Comparison of ENCODE assay signal across 8 cellular contexts in the genomic region with DNA sequence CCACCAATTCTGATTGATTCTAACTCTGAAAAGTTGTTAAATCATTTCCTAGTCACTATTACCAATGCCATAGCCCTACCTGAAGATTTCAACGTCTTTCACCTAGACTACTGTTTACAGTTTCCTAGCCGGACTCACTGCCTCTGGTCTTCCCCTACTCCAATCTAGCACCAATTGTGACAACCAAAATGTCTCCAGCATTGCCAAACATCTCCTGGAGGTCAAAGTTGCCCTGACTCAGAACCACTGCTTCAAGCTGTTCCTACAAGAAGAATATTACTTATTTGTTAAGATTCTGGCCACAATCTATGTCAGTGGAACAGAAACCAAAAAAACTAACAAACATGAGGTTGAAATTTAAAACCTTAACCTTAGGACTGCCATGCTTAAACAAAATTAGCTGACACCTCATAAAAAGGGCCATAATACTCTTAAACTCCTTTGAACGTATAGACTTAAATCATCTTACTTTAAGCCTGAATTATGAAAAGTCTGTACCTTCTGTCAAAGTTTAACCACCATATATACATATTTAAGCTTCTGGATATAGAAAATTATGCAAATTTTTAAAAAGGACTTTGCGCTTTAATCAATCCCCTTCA. TPM values are rescaled to one million over a fixed set of nuclear protein-coding genes. Genes with fewer than 3 reads are reported as not detected.
DNase-seq lines count a peak whose midpoint lies in the region; ATAC-seq and TF ChIP-seq lines count a peak whose summit lies in the region.

No MANE protein-coding gene starts in this region.

- no peaks in the 10 kb centered on the region for H3K9me3 Mint-ChIP-seq in activated CD4-positive, alpha-beta T cell treated with anti-CD3 and anti-CD28 coated beads for 36 hours (ENCODE audit: low read depth)
- peaks cover 6% of the 10 kb centered on the region for H3K9me3 Mint-ChIP-seq in glutamatergic neuron (ENCODE audit: unreplicated experiment)
- H3K9me3 Mint-ChIP-seq in stimulated activated naive B cell treated with anti-CD40 and anti-IgM and Interleukin-4, amounts not matched to agents 10 μg/mL and 1 μg/mL and 100 μg/mL, for 72 hours: no peaks in the 10 kb centered on the region

- H3K4me3 Mint-ChIP-seq in activated CD4-positive, alpha-beta T cell treated with anti-CD3 and anti-CD28 coated beads for 36 hours: peak overlapping the region; percentile 80
- H3K4me3 Mint-ChIP-seq in glutamatergic neuron (ENCODE audit: unreplicated experiment): peak overlapping the region; percentile 95
- H3K4me3 Mint-ChIP-seq in stimulated activated naive B cell treated with anti-CD40 and anti-IgM and Interleukin-4, amounts not matched to agents 10 μg/mL and 1 μg/mL and 100 μg/mL, for 72 hours: peak overlapping the region; percentile 90 to 94

- CTCF ChIA-PET in activated CD4-positive, alpha-beta T cell treated with anti-CD3 and anti-CD28 coated beads for 36 hours (lab: Charles Lee): interaction anchor here (0.6 to 2.9 kb wide), 16 partner anchors 11 to 1195 kb away, joined by 3 to 10 read pairs (median 3); no protein-coding TSS in a partner anchor

- H3K27me3 Mint-ChIP-seq in activated CD4-positive, alpha-beta T cell treated with anti-CD3 and anti-CD28 coated beads for 36 hours: no peaks in the 10 kb centered on the region
- peaks cover 3% of the 10 kb centered on the region for H3K27me3 Mint-ChIP-seq in glutamatergic neuron (ENCODE audit: unreplicated experiment)
- no peaks in the 10 kb centered on the region for H3K27me3 Mint-ChIP-seq in stimulated activated naive B cell treated with anti-CD40 and anti-IgM and Interleukin-4, amounts not matched to agents 10 μg/mL and 1 μg/mL and 100 μg/mL, for 72 hours

- no peak for DNase-seq in activated CD4-positive, alpha-beta T cell treated with anti-CD3 and anti-CD28 coated beads for 36 hours
- no peak for DNase-seq in activated CD4-positive, alpha-beta T cell treated with anti-CD3 and anti-CD28 coated beads for 1 hour
- DNase-seq in glutamatergic neuron: no peak
- DNase-seq in stimulated activated naive B cell treated with anti-CD40 and anti-IgM and Interleukin-4, amounts not matched to agents 10 μg/mL and 1 μg/mL and 100 μg/mL, for 72 hours: no peak

- intact Hi-C loops in activated CD4-positive, alpha-beta T cell treated with anti-CD3 and anti-CD28 coated beads for 36 hours (cut with DNase I, micrococcal nuclease): loop anchor here (1.0 to 10.0 kb wide), 12 partner anchors 43 to 609 kb away; a partner anchor contains a TSS

- no peak for TF ChIP-seq CTCF in WI38 (IDR thresholded peaks at IDR 0.05; ENCODE audit: low read depth, low read length)
- TF ChIP-seq CTCF in glutamatergic neuron (IDR thresholded peaks at IDR 0.05; ENCODE audit: partially characterized antibody, unreplicated experiment): no peak

- peaks cover 36% of the 10 kb centered on the region for H3K36me3 Mint-ChIP-seq in activated CD4-positive, alpha-beta T cell treated with anti-CD3 and anti-CD28 coated beads for 36 hours (ENCODE audit: low read depth)
- H3K36me3 Mint-ChIP-seq in glutamatergic neuron (ENCODE audit: unreplicated experiment): no peaks in the 10 kb centered on the region
- H3K36me3 Mint-ChIP-seq in stimulated activated naive B cell treated with anti-CD40 and anti-IgM and Interleukin-4, amounts not matched to agents 10 μg/mL and 1 μg/mL and 100 μg/mL, for 72 hours: peaks cover 27 to 29% of the 10 kb centered on the region in 2 donors

- no peak for ATAC-seq in activated CD4-positive, alpha-beta T cell treated with anti-CD3 and anti-CD28 coated beads for 36 hours
- ATAC-seq in stimulated activated naive B cell treated with anti-CD40 and anti-IgM and Interleukin-4, amounts not matched to agents 10 μg/mL and 1 μg/mL and 100 μg/mL, for 72 hours (replicated peaks): no peak
- ATAC-seq in GM21526 (IDR thresholded peaks at IDR 0.05; ENCODE audit: low FRiP score, unreplicated experiment) (no peak), GM21367 (IDR thresholded peaks at IDR 0.05; ENCODE audit: unreplicated experiment) (no peak), HG03457 (IDR thresholded peaks at IDR 0.05; ENCODE audit: unreplicated experiment) (no peak)

- peak overlapping the region; percentile 91 for H3K4me3 ChIP-seq in WI38 (ENCODE audit: low read depth, low read length)

- H3K27ac Mint-ChIP-seq in activated CD4-positive, alpha-beta T cell treated with anti-CD3 and anti-CD28 coated beads for 36 hours: peak overlapping the region; percentile 81
- no peak overlapping the region for H3K27ac Mint-ChIP-seq in glutamatergic neuron (ENCODE audit: unreplicated experiment)
- no peak overlapping the region for H3K27ac Mint-ChIP-seq in stimulated activated naive B cell treated with anti-CD40 and anti-IgM and Interleukin-4, amounts not matched to agents 10 μg/mL and 1 μg/mL and 100 μg/mL, for 72 hours

- peaks cover 46% of the 10 kb centered on the region for H3K4me1 Mint-ChIP-seq in activated CD4-positive, alpha-beta T cell treated with anti-CD3 and anti-CD28 coated beads for 36 hours
- H3K4me1 Mint-ChIP-seq in glutamatergic neuron (ENCODE audit: low read depth, unreplicated experiment): peaks cover 9% of the 10 kb centered on the region
- H3K4me1 Mint-ChIP-seq in stimulated activated naive B cell treated with anti-CD40 and anti-IgM and Interleukin-4, amounts not matched to agents 10 μg/mL and 1 μg/mL and 100 μg/mL, for 72 hours: peaks cover 24 to 38% of the 10 kb centered on the region in 2 donors

- POLR2A ChIA-PET in activated CD4-positive, alpha-beta T cell treated with anti-CD3 and anti-CD28 coated beads for 36 hours (lab: Charles Lee): interaction anchor here (0.5 to 0.6 kb wide), 2 partner anchors 39 to 278 kb away, joined by 3 to 4 read pairs; a partner anchor contains a TSS

RNA-seq across cellular contexts. Expression of a gene that starts 2.1 kb away (rescaled TPM):
- total RNA-seq in activated CD4-positive, alpha-beta T cell treated with anti-CD3 and anti-CD28 coated beads for 36 hours: 100 to 1,000 TPM in 1 of 2 experiments, 10 to 100 TPM in 1; 98.5 to 102 TPM
- total RNA-seq in glutamatergic neuron (ENCODE audit: unreplicated experiment): 66.0 TPM
